In genomic region chr6:1067346-1067745, GRCh38 we compare ENCODE assay signal across 24 cellular contexts.
A peak's percentile ranks its signal among the peaks of the same experiment; 100 is the strongest.
DNase-seq lines count a peak whose midpoint lies in the region; ATAC-seq, FAIRE-seq and TF ChIP-seq lines count a peak whose summit lies in the region.
"Had no signal": no experiment of that assay in that cellular context is flagged by ENCODE, and none has a peak within 500 bp of the region (broad histone marks: within the 10 kb centered on the region; RNA-seq: fewer than 3 reads in every experiment).

No MANE protein-coding gene starts in this region.

- H2BK120ac ChIP-seq in trophoblast cell (ENCODE audit: insufficient read depth, low read length, poor library complexity), result no peak overlapping the region

- H3K27me3 ChIP-seq in HepG2 (ENCODE audit: control insufficient read depth in 1 of 2, insufficient read depth in 2 of 2, low read length in 2 of 2) (no peaks in the 10 kb centered on the region), right lobe of liver (no peaks in the 10 kb centered on the region), trophoblast cell (ENCODE audit: insufficient read depth, low read length) (no peaks in the 10 kb centered on the region), breast epithelium (no peaks in the 10 kb centered on the region)
- H3K27me3 ChIP-seq: BLaER1 treated with 17β-estradiol and CSF1 and Interleukin-3, amounts not matched to agents 10 nM and 100 nM had no signal

- no peak overlapping the region for H2AFZ ChIP-seq in HepG2 (ENCODE audit: low read length)
- no peak overlapping the region for H2AFZ ChIP-seq in trophoblast cell (ENCODE audit: insufficient read depth, low read length, poor library complexity)

- H4K20me1 ChIP-seq in HepG2 (ENCODE audit: insufficient read depth, low read length), result no peaks in the 10 kb centered on the region
- H4K20me1 ChIP-seq: BLaER1 treated with 17β-estradiol and CSF1 and Interleukin-3, amounts not matched to agents 10 nM and 100 nM had no signal

- H3K79me1 ChIP-seq in trophoblast cell (ENCODE audit: low read length), result no peaks in the 10 kb centered on the region

- TF ChIP-seq POLR2A in HepG2 (IDR thresholded peaks at IDR 0.05; ENCODE audit: insufficient read depth in 1 of 2, low read depth in 2 of 2, low read length in 2 of 2) (no peak), right lobe of liver (IDR thresholded peaks at IDR 0.05) (no peak), breast epithelium (IDR thresholded peaks at IDR 0.05) (no peak)

- peaks cover 39% of the 10 kb centered on the region for H3K4me1 ChIP-seq in HepG2 (ENCODE audit: insufficient read depth, low read length)
- no peaks in the 10 kb centered on the region for H3K4me1 ChIP-seq in right lobe of liver
- H3K4me1 ChIP-seq in trophoblast cell (ENCODE audit: control insufficient read depth in 1 of 2, insufficient read depth in 2 of 2, low read length in 2 of 2), result no peaks in the 10 kb centered on the region
- no peaks in the 10 kb centered on the region for H3K4me1 ChIP-seq in breast epithelium
- H3K4me1 ChIP-seq: BE2C; BLaER1 treated with 17β-estradiol and CSF1 and Interleukin-3, amounts not matched to agents 10 nM and 100 nM; HAP-1 had no signal

- H3K9me3 ChIP-seq in HepG2 (ENCODE audit: low read length), result no peaks in the 10 kb centered on the region
- H3K9me3 ChIP-seq in right lobe of liver, result no peaks in the 10 kb centered on the region
- H3K9me3 ChIP-seq in trophoblast cell (ENCODE audit: insufficient read depth, low read depth, low read length), result peaks cover 2% of the 10 kb centered on the region
- no peaks in the 10 kb centered on the region for H3K9me3 ChIP-seq in breast epithelium
- H3K9me3 ChIP-seq: BE2C; BLaER1 treated with 17β-estradiol and CSF1 and Interleukin-3, amounts not matched to agents 10 nM and 100 nM; HAP-1 had no signal

- TF ChIP-seq EP300 in HepG2 (IDR thresholded peaks at IDR 0.05; ENCODE audit: low read depth in 2 of 2, low read length in 2 of 2) (no peak), HepG2 (CRISPR knock-in tag; IDR thresholded peaks at IDR 0.05; ENCODE audit: borderline replicate concordance) (no peak)

- CTCF ChIA-PET in HepG2 (lab: Yijun Ruan, JAX; ENCODE audit: low intra/inter-chr PET ratio, low total read pairs), result no interaction called here

- H2AK5ac ChIP-seq in trophoblast cell (ENCODE audit: low read length), result no peak overlapping the region

- no peak for FAIRE-seq in HepG2 (lab: Jason Lieb, UNC)
- FAIRE-seq: A204.1, D721Med, G401.6, GM12892, H54 had no signal

- WGBS in HepG2 (ENCODE audit: low lambda C conversion rate), result 83% methylated on average over 3 of the region's 3 CpGs
- 88% methylated on average over 1 of the region's 3 CpGs for WGBS in right lobe of liver (ENCODE audit: insufficient coverage, low coverage, low lambda C conversion rate, missing lambda C conversion rate)
- WGBS in trophoblast cell (ENCODE audit: extremely low coverage, insufficient coverage, insufficient read length), result no CpG with 5 or more reads among the region's 3 CpGs

- H2BK5ac ChIP-seq in trophoblast cell (ENCODE audit: low read depth, low read length, poor library complexity), result no peak overlapping the region

- H3K27ac ChIP-seq in HepG2 (ENCODE audit: extremely low read length, insufficient read depth, low read length), result no peak overlapping the region
- H3K27ac ChIP-seq in right lobe of liver, result no peak overlapping the region
- H3K27ac ChIP-seq in coronary artery, result no peak overlapping the region
- H3K27ac ChIP-seq in trophoblast cell (ENCODE audit: low read depth, low read length), result no peak overlapping the region
- H3K27ac ChIP-seq in breast epithelium, result no peak overlapping the region
- H3K27ac ChIP-seq: 22Rv1; BLaER1 treated with 17β-estradiol and CSF1 and Interleukin-3, amounts not matched to agents 10 nM and 100 nM had no signal

- POLR2A ChIA-PET in HepG2 (lab: Yijun Ruan, JAX), result interaction anchor here (0.5 to 1.8 kb wide), 4 partner anchors 11 to 201 kb away, joined by 3 to 10 read pairs (median 4); no protein-coding TSS in a partner anchor

- no peak overlapping the region for H3K4ac ChIP-seq in trophoblast cell (ENCODE audit: low read depth, low read length)

- H3K23ac ChIP-seq in trophoblast cell (ENCODE audit: low read length), result no peak overlapping the region

- H3K4me3 ChIP-seq in HepG2 (replicated peaks in 1 of 3; ENCODE audit: insufficient read depth in 1 of 3, low read depth in 2 of 3, low read length in 3 of 3) (no peak overlapping the region), right lobe of liver (no peak overlapping the region), coronary artery (no peak overlapping the region), foreskin fibroblast (ENCODE audit: low read depth in 1 of 2, low read length in 2 of 2) (no peak overlapping the region), trophoblast cell (ENCODE audit: low read depth, low read length) (no peak overlapping the region), breast epithelium (no peak overlapping the region)
- H3K4me3 ChIP-seq: BLaER1 treated with 17β-estradiol and CSF1 and Interleukin-3, amounts not matched to agents 10 nM and 100 nM; HAP-1 had no signal

- TF ChIP-seq CTCF in HepG2 (CRISPR knock-in tag; IDR thresholded peaks at IDR 0.05) (no peak), right lobe of liver (IDR thresholded peaks at IDR 0.05) (no peak), coronary artery (IDR thresholded peaks at IDR 0.05) (no peak), foreskin fibroblast (IDR thresholded peaks at IDR 0.05; ENCODE audit: low read depth, low read length) (no peak), breast epithelium (IDR thresholded peaks at IDR 0.05) (no peak)

- peak; percentile 39 for DNase-seq in HepG2 (ENCODE audit: low spot score)
- DNase-seq in right lobe of liver, result no peak
- peak; percentile 31 for DNase-seq in coronary artery (ENCODE audit: low spot score)
- peak; percentile 32 to 54 for DNase-seq in foreskin fibroblast
- peak; percentile 33 to 57 for DNase-seq in trophoblast cell
- no peak for DNase-seq in activated CD4-positive, CD25-positive, alpha-beta regulatory T cell treated with anti-CD3 and anti-CD28 coated beads, Interleukin-2, amount 50 U/mL, for 72 hours
- no peak for DNase-seq in activated T-cell treated with anti-CD3 and anti-CD28 coated beads for 4 hours
- DNase-seq in breast epithelium (ENCODE audit: low spot score in 2 of 2), result no peak
- DNase-seq: AML-193; BE2C; CD4-positive, alpha-beta T cell; CD8-positive, alpha-beta memory T cell; DMS 273 treated with DMSO at 0.1 percent for 48 hours; DMS53; DMS79 treated with DMSO at 0.1 percent for 48 hours; GOT3 had no signal

- H3K4me2 ChIP-seq in HepG2 (ENCODE audit: low read depth, low read length), result no peak overlapping the region
- no peak overlapping the region for H3K4me2 ChIP-seq in trophoblast cell (ENCODE audit: low read length)
- H3K4me2 ChIP-seq: BLaER1 treated with 17β-estradiol and CSF1 and Interleukin-3, amounts not matched to agents 10 nM and 100 nM had no signal

- TF ChIP-seq RAD21 in HepG2 (CRISPR knock-in tag; IDR thresholded peaks at IDR 0.05), result no peak

- no peaks in the 10 kb centered on the region for H3K79me2 ChIP-seq in HepG2 (ENCODE audit: insufficient read depth, low read length)
- H3K79me2 ChIP-seq in trophoblast cell (ENCODE audit: control insufficient read depth, insufficient read depth, low read length, poor library complexity), result no peaks in the 10 kb centered on the region

- H3K36me3 ChIP-seq in HepG2 (replicated peaks in 1 of 2; ENCODE audit: control insufficient read depth in 1 of 2, insufficient read depth in 2 of 2, low read length in 2 of 2), result no peaks in the 10 kb centered on the region
- no peaks in the 10 kb centered on the region for H3K36me3 ChIP-seq in right lobe of liver
- no peaks in the 10 kb centered on the region for H3K36me3 ChIP-seq in trophoblast cell (ENCODE audit: control insufficient read depth in 1 of 2, insufficient read depth in 2 of 2, low read length in 2 of 2)
- no peaks in the 10 kb centered on the region for H3K36me3 ChIP-seq in breast epithelium
- H3K36me3 ChIP-seq: BE2C; BLaER1 treated with 17β-estradiol and CSF1 and Interleukin-3, amounts not matched to agents 10 nM and 100 nM; HAP-1 had no signal

- H4K91ac ChIP-seq in trophoblast cell (ENCODE audit: low read depth, low read length), result no peak overlapping the region

- intact Hi-C loops in HepG2 (cut with micrococcal nuclease; ENCODE audit: unreplicated experiment) (no loop called here), right lobe of liver (cut with DNase I) (no loop called here), breast epithelium (cut with DNase I; ENCODE audit: low total_unique reads) (no loop called here)

- H3K14ac ChIP-seq in trophoblast cell (ENCODE audit: low read length), result no peak overlapping the region

- no peak overlapping the region for H2BK12ac ChIP-seq in trophoblast cell (ENCODE audit: low read length)

- H3K9ac ChIP-seq in HepG2 (ENCODE audit: insufficient read depth, low read depth, low read length) (no peak overlapping the region), trophoblast cell (ENCODE audit: low read length) (no peak overlapping the region)
- H3K9ac ChIP-seq: BLaER1 treated with 17β-estradiol and CSF1 and Interleukin-3, amounts not matched to agents 10 nM and 100 nM had no signal

- in situ Hi-C loops in HepG2 (cut with HindIII; ENCODE audit: extremely low pct_ligation_motif_present, low pct_unique_long_range_greater_than_20kb), result no loop called here

- H4K12ac ChIP-seq in trophoblast cell (ENCODE audit: low read depth, low read length), result no peak overlapping the region

- BruUV-seq in HepG2 (replicated peaks; lab: Mats Ljungman, UMichigan), result no TSS peak

- H3K18ac ChIP-seq in trophoblast cell (ENCODE audit: low read length), result no peak overlapping the region

- no peak overlapping the region for H4K8ac ChIP-seq in trophoblast cell (ENCODE audit: low read depth, low read length)

- ATAC-seq in HepG2, result no peak
- no peak for ATAC-seq in right lobe of liver

TF ChIP-seq in HepG2, 621 proteins besides CTCF, POLR2A, EP300 and RAD21:
- TF ChIP-seq POLR2G (IDR thresholded peaks at IDR 0.05; ENCODE audit: low read depth, low read length), result no peak
- TF ChIP-seq BHLHE40 (IDR thresholded peaks at IDR 0.05; ENCODE audit: low read length), result 0 out of 2 replicates have a peak, but pooled peaks have one; percentile 26

Comparison
In these comparisons a context has a peak if more than half of its experiments do, and no peak if none do; other contexts are left out.
1. DNase-seq: peak in HepG2 (single experiment), coronary artery (single experiment), foreskin fibroblast (2 of 2) and trophoblast cell (2 of 2); none in right lobe of liver (0 of 3), activated CD4-positive, CD25-positive, alpha-beta regulatory T cell treated with anti-CD3 and anti-CD28 coated beads, Interleukin-2, amount 50 U/mL, for 72 hours (single experiment), activated T-cell treated with anti-CD3 and anti-CD28 coated beads for 4 hours (single experiment) and breast epithelium (0 of 2).